Comparison of ENCODE assay signal across 28 cellular contexts in the genomic region with DNA sequence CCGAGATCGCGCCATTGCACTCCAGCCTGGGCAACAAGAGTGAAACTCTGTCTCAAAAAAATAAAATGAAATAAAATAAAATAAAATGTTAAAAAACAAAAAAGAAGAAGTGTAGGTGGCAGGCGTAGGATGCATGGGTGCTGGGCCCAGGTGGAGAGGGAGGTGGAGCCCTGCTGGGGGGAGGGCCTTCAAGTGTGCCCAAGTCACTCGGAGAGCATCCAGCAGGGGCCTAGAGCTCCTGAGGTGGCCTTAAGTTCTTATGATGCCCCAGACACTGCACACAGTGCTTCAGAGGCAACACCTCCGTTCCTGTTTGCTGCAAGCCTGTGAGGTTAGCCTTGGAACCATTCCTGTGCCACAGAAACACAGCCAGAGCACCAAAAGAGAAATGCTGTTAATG. TPM values are rescaled to one million over a fixed set of nuclear protein-coding genes. Genes with fewer than 3 reads are reported as not detected.
DNase-seq lines count a peak whose midpoint lies in the region; ATAC-seq and TF ChIP-seq lines count a peak whose summit lies in the region.
"Had no signal": no experiment of that assay in that cellular context is flagged by ENCODE, and none has a peak within 500 bp of the region (broad histone marks: within the 10 kb centered on the region; RNA-seq: fewer than 3 reads in every experiment).

No MANE protein-coding gene starts in this region.

- H3K27me3 Mint-ChIP-seq in activated CD4-positive, alpha-beta T cell treated with anti-CD3 and anti-CD28 coated beads, Interleukin-2, amount 10 ng/mL, durations not matched to agents 24 days and 14 days = no peaks in the 10 kb centered on the region
- H3K27me3 Mint-ChIP-seq in T-cell (no peaks in the 10 kb centered on the region), neural progenitor cell (ENCODE audit: insufficient read depth, low read depth) (no peaks in the 10 kb centered on the region)
- H3K27me3 Mint-ChIP-seq in stimulated activated naive B cell treated with anti-CD40 and anti-IgM and Interleukin-4, amounts not matched to agents 10 μg/mL and 1 μg/mL and 100 μg/mL, for 72 hours = no peaks in the 10 kb centered on the region
- H3K27me3 Mint-ChIP-seq: activated CD8-positive, alpha-beta memory T cell treated with anti-CD3 and anti-CD28 coated beads, Interleukin-2, amount 10 ng/mL, durations not matched to agents 7 days and 5 days; CD8-positive, alpha-beta memory T cell; central memory CD8-positive, alpha-beta T cell; natural killer cell treated with Interleukin-12 subunit alpha and Interleukin-12 subunit beta and Interleukin-15 and Interleukin-18, amount 100 ng/mL, for 72 hours had no signal

- H3K27me3 ChIP-seq in gastroesophageal sphincter (no peaks in the 10 kb centered on the region), neural progenitor cell (no peaks in the 10 kb centered on the region)
- H3K27me3 ChIP-seq: ovary, Peyer's patch, SJCRH30 had no signal

- peak; percentile 42 to 62 (median 48) for ATAC-seq in T-cell (replicated peaks in 1 of 4)
- ATAC-seq in gastroesophageal sphincter = peak; percentile 24
- ATAC-seq in stimulated activated naive B cell treated with anti-CD40 and anti-IgM and Interleukin-4, amounts not matched to agents 10 μg/mL and 1 μg/mL and 100 μg/mL, for 72 hours (replicated peaks) = peak; percentile 50 to 69
- ATAC-seq in GM19328 (IDR thresholded peaks at IDR 0.05; ENCODE audit: unreplicated experiment) = no peak
- ATAC-seq: activated CD8-positive, alpha-beta memory T cell treated with anti-CD3 and anti-CD28 coated beads, Interleukin-2, amount 10 ng/mL, durations not matched to agents 7 days and 5 days; GM12878; natural killer cell treated with Interleukin-12 subunit alpha and Interleukin-12 subunit beta and Interleukin-15 and Interleukin-18, amount 100 ng/mL, for 72 hours had no signal

- peak overlapping the region; percentile 30 for H3K4me3 Mint-ChIP-seq in activated CD4-positive, alpha-beta T cell treated with anti-CD3 and anti-CD28 coated beads, Interleukin-2, amount 10 ng/mL, durations not matched to agents 24 days and 14 days
- H3K4me3 Mint-ChIP-seq in T-cell = no peak overlapping the region
- H3K4me3 Mint-ChIP-seq in stimulated activated naive B cell treated with anti-CD40 and anti-IgM and Interleukin-4, amounts not matched to agents 10 μg/mL and 1 μg/mL and 100 μg/mL, for 72 hours = peak overlapping the region; percentile 22 to 25
- no peak overlapping the region for H3K4me3 Mint-ChIP-seq in neural progenitor cell
- H3K4me3 Mint-ChIP-seq: activated CD8-positive, alpha-beta memory T cell treated with anti-CD3 and anti-CD28 coated beads, Interleukin-2, amount 10 ng/mL, durations not matched to agents 7 days and 5 days; CD8-positive, alpha-beta memory T cell; central memory CD8-positive, alpha-beta T cell; immature natural killer cell; natural killer cell treated with Interleukin-12 subunit alpha and Interleukin-12 subunit beta and Interleukin-15 and Interleukin-18, amount 100 ng/mL, for 72 hours had no signal

- peaks cover 11 to 94% (median 14%) of the 10 kb centered on the region in 3 donors for H3K4me1 ChIP-seq in gastroesophageal sphincter
- H3K4me1 ChIP-seq in neural progenitor cell = no peaks in the 10 kb centered on the region
- H3K4me1 ChIP-seq: SJCRH30 had no signal

- no peaks in the 10 kb centered on the region for H4K20me1 ChIP-seq in neural progenitor cell (ENCODE audit: low read depth)

- H3K9ac ChIP-seq in neural progenitor cell = no peak overlapping the region
- H3K9ac ChIP-seq: KMS-11 had no signal

- peaks cover 54% of the 10 kb centered on the region for H3K4me1 Mint-ChIP-seq in activated CD4-positive, alpha-beta T cell treated with anti-CD3 and anti-CD28 coated beads, Interleukin-2, amount 10 ng/mL, durations not matched to agents 24 days and 14 days
- H3K4me1 Mint-ChIP-seq in T-cell (peaks cover 44 to 64% (median 62%) of the 10 kb centered on the region in 3 donors), neural progenitor cell (no peaks in the 10 kb centered on the region)
- peaks cover 52 to 91% of the 10 kb centered on the region in 2 donors for H3K4me1 Mint-ChIP-seq in stimulated activated naive B cell treated with anti-CD40 and anti-IgM and Interleukin-4, amounts not matched to agents 10 μg/mL and 1 μg/mL and 100 μg/mL, for 72 hours

- no peak for TF ChIP-seq EP300 in gastroesophageal sphincter (IDR thresholded peaks at IDR 0.05)

- no peak overlapping the region for H3K4me2 ChIP-seq in neural progenitor cell
- H3K4me2 ChIP-seq: KMS-11 had no signal

- no peaks in the 10 kb centered on the region for H3K9me3 Mint-ChIP-seq in activated CD4-positive, alpha-beta T cell treated with anti-CD3 and anti-CD28 coated beads, Interleukin-2, amount 10 ng/mL, durations not matched to agents 24 days and 14 days
- H3K9me3 Mint-ChIP-seq in T-cell (no peaks in the 10 kb centered on the region), neural progenitor cell (peaks cover 2% of the 10 kb centered on the region)
- H3K9me3 Mint-ChIP-seq in stimulated activated naive B cell treated with anti-CD40 and anti-IgM and Interleukin-4, amounts not matched to agents 10 μg/mL and 1 μg/mL and 100 μg/mL, for 72 hours = no peaks in the 10 kb centered on the region
- H3K9me3 Mint-ChIP-seq: CD8-positive, alpha-beta memory T cell; central memory CD8-positive, alpha-beta T cell; immature natural killer cell; natural killer cell treated with Interleukin-12 subunit alpha and Interleukin-12 subunit beta and Interleukin-15 and Interleukin-18, amount 100 ng/mL, for 72 hours had no signal

- peaks cover 88% of the 10 kb centered on the region for H3K36me3 Mint-ChIP-seq in activated CD4-positive, alpha-beta T cell treated with anti-CD3 and anti-CD28 coated beads, Interleukin-2, amount 10 ng/mL, durations not matched to agents 24 days and 14 days (ENCODE audit: low read depth)
- H3K36me3 Mint-ChIP-seq in T-cell (peaks cover 72% of the 10 kb centered on the region), neural progenitor cell (peaks cover 7% of the 10 kb centered on the region)
- H3K36me3 Mint-ChIP-seq in stimulated activated naive B cell treated with anti-CD40 and anti-IgM and Interleukin-4, amounts not matched to agents 10 μg/mL and 1 μg/mL and 100 μg/mL, for 72 hours = peaks cover 74 to 89% of the 10 kb centered on the region in 2 donors

- 8 to 63% methylated on average over 2 to 3 of the region's 6 CpGs for WGBS in gastroesophageal sphincter (ENCODE audit: low coverage in 1 of 2), 2 donors

- peaks cover 0 to 71% of the 10 kb centered on the region in 2 donors for H3K36me3 ChIP-seq in gastroesophageal sphincter
- no peaks in the 10 kb centered on the region for H3K36me3 ChIP-seq in neural progenitor cell
- H3K36me3 ChIP-seq: ovary had no signal

- H3F3A ChIP-seq in neural progenitor cell (ENCODE audit: low read depth) = no peaks in the 10 kb centered on the region

- intact Hi-C loops in activated CD4-positive, alpha-beta T cell treated with anti-CD3 and anti-CD28 coated beads, Interleukin-2, amount 10 ng/mL, durations not matched to agents 24 days and 14 days (cut with micrococcal nuclease) = no loop called here

- H3K79me2 ChIP-seq in neural progenitor cell (ENCODE audit: low read depth) = no peaks in the 10 kb centered on the region

- H3K27ac ChIP-seq in gastroesophageal sphincter (peak overlapping the region; percentile 71 to 99 (median 98)), neural progenitor cell (no peak overlapping the region)
- H3K27ac ChIP-seq: KMS-11, left ventricle myocardium inferior, ovary, SJCRH30, skin epidermis had no signal

- H3K9me3 ChIP-seq in gastroesophageal sphincter = no peaks in the 10 kb centered on the region
- no peaks in the 10 kb centered on the region for H3K9me3 ChIP-seq in neural progenitor cell (ENCODE audit: low read depth)
- H3K9me3 ChIP-seq: left ventricle myocardium inferior, ovary, Peyer's patch, SJCRH30 had no signal

- CTCF ChIA-PET in T-cell (lab: Charles Lee) = no interaction called here

- peak overlapping the region; percentile 63 for H3K27ac Mint-ChIP-seq in activated CD4-positive, alpha-beta T cell treated with anti-CD3 and anti-CD28 coated beads, Interleukin-2, amount 10 ng/mL, durations not matched to agents 24 days and 14 days
- H3K27ac Mint-ChIP-seq in T-cell = peak overlapping the region in 1 of 2 donors; percentile 27
- peak overlapping the region; percentile 75 for H3K27ac Mint-ChIP-seq in stimulated activated naive B cell treated with anti-CD40 and anti-IgM and Interleukin-4, amounts not matched to agents 10 μg/mL and 1 μg/mL and 100 μg/mL, for 72 hours
- no peak overlapping the region for H3K27ac Mint-ChIP-seq in neural progenitor cell
- H3K27ac Mint-ChIP-seq: activated CD8-positive, alpha-beta memory T cell treated with anti-CD3 and anti-CD28 coated beads, Interleukin-2, amount 10 ng/mL, durations not matched to agents 7 days and 5 days; natural killer cell treated with Interleukin-12 subunit alpha and Interleukin-12 subunit beta and Interleukin-15 and Interleukin-18, amount 100 ng/mL, for 72 hours had no signal

- H2AFZ ChIP-seq in neural progenitor cell (replicated peaks) = no peak overlapping the region

- H3K4me3 ChIP-seq in gastroesophageal sphincter = no peak overlapping the region
- H3K4me3 ChIP-seq in neural progenitor cell = no peak overlapping the region
- H3K4me3 ChIP-seq: GM12878, left ventricle myocardium inferior, ovary, Peyer's patch, SJCRH30, skin epidermis had no signal

- TF ChIP-seq POLR2A in gastroesophageal sphincter (IDR thresholded peaks at IDR 0.05) = no peak

- no peak for TF ChIP-seq CTCF in gastroesophageal sphincter (IDR thresholded peaks at IDR 0.05)
- no peak for TF ChIP-seq CTCF in neural progenitor cell (IDR thresholded peaks at IDR 0.05)

- POLR2A ChIA-PET in T-cell (lab: Charles Lee) = no interaction called here

- DNase-seq in activated CD4-positive, alpha-beta T cell treated with anti-CD3 and anti-CD28 coated beads, Interleukin-2, amount 10 ng/mL, durations not matched to agents 24 days and 14 days = no peak
- no peak for DNase-seq in activated CD4-positive, alpha-beta T cell treated with anti-CD3 and anti-CD28 coated beads for 48 hours
- peak in 1 of 34 experiments; percentile 28 for DNase-seq in T-cell
- no peak for DNase-seq in stimulated activated naive B cell treated with anti-CD40 and anti-IgM and Interleukin-4, amounts not matched to agents 10 μg/mL and 1 μg/mL and 100 μg/mL, for 72 hours
- DNase-seq in neural progenitor cell (ENCODE audit: low spot score) = no peak
- no peak for DNase-seq in NOMO-1 treated with DMSO at 0.1 percent for 48 hours (lab: John Stamatoyannopoulos, UW; ENCODE audit: unreplicated experiment)
- DNase-seq: 8988T; activated CD8-positive, alpha-beta memory T cell treated with anti-CD3 and anti-CD28 coated beads, Interleukin-2, amount 10 ng/mL, durations not matched to agents 7 days and 5 days; DMS 273 treated with DMSO at 0.1 percent for 48 hours; EL; hippocampal formation; immature natural killer cell; left ventricle myocardium inferior; NCI-H1417 treated with DMSO at 0.1 percent for 48 hours; NCI-H2081 treated with DMSO at 0.1 percent for 48 hours; NCI-H226; NCI-H69; ovary; Peyer's patch; SJCRH30 had no signal

RNA-seq across cellular contexts. Expression of gene IL4R, which starts 23.2 kb away (rescaled TPM):
- 345 and 375 TPM in 2 replicates for total RNA-seq in activated CD4-positive, alpha-beta T cell treated with anti-CD3 and anti-CD28 coated beads, Interleukin-2, amount 10 ng/mL, durations not matched to agents 24 days and 14 days
- total RNA-seq in T-cell = 100 to 1,000 TPM; 186 to 281 (median 221) TPM
- 100 to 1,000 TPM in 2 of 4 donors, 10 to 100 TPM in 2; 72.3 to 212 (median 110) TPM for total RNA-seq in gastroesophageal sphincter
- 6.6 and 9.6 TPM in 2 replicates for total RNA-seq in neural progenitor cell (ENCODE audit: low replicate concordance)

Comparison
In these comparisons a context has a peak if more than half of its experiments do, and no peak if none do; other contexts are left out.
1. H3K4me3 Mint-ChIP-seq: peak in activated CD4-positive, alpha-beta T cell treated with anti-CD3 and anti-CD28 coated beads, Interleukin-2, amount 10 ng/mL, durations not matched to agents 24 days and 14 days (single experiment) and stimulated activated naive B cell treated with anti-CD40 and anti-IgM and Interleukin-4, amounts not matched to agents 10 μg/mL and 1 μg/mL and 100 μg/mL, for 72 hours (2 of 2); none in T-cell (0 of 3) and neural progenitor cell (single experiment).